In genomic region chr2:61694312-61695274, GRCh38 we compare ENCODE assay signal across 8 cellular contexts.
DNase-seq lines count a peak whose midpoint lies in the region; ATAC-seq and TF ChIP-seq lines count a peak whose summit lies in the region.

No MANE protein-coding gene starts in this region.

- no peaks in the 10 kb centered on the region for H3K27me3 Mint-ChIP-seq in activated CD4-positive, alpha-beta memory T cell treated with anti-CD3 and anti-CD28 coated beads for 36 hours

- DNase-seq in AG08395 (ENCODE audit: low spot score), result peak; percentile 95
- peak; percentile 12 to 72 for DNase-seq in NCI-H524 (lab: John Stamatoyannopoulos, UW)
- DNase-seq in activated CD4-positive, alpha-beta memory T cell treated with anti-CD3 and anti-CD28 coated beads for 36 hours, result peak; percentile 90
- peak; percentile 97 for DNase-seq in lower lobe of right lung
- peak; percentile 57 to 78 (median 64) for DNase-seq in stimulated activated CD4-positive, alpha-beta T cell treated with anti-CD3 and anti-CD28 coated beads, TNF-alpha, amount 100 ng/mL, for 1 hour (ENCODE audit: low read depth in 3 of 3, low spot score in 1 of 3)

- peak overlapping the region; percentile 79 for H3K4me3 Mint-ChIP-seq in activated CD4-positive, alpha-beta memory T cell treated with anti-CD3 and anti-CD28 coated beads for 36 hours

- H3K27me3 ChIP-seq in duodenal mucosa (ENCODE audit: control insufficient read depth in 1 of 2, insufficient read depth in 2 of 2, low read length in 2 of 2) (no peaks in the 10 kb centered on the region), lower lobe of right lung (ENCODE audit: low read depth) (no peaks in the 10 kb centered on the region)

- peaks cover 11% of the 10 kb centered on the region for H3K4me1 Mint-ChIP-seq in activated CD4-positive, alpha-beta memory T cell treated with anti-CD3 and anti-CD28 coated beads for 36 hours (ENCODE audit: low read depth)

- CTCF ChIA-PET in activated CD4-positive, alpha-beta memory T cell treated with anti-CD3 and anti-CD28 coated beads for 36 hours (lab: Charles Lee), result interaction anchor here (0.6 kb wide), 1 partner anchor 279 kb away, joined by 3 read pairs; no protein-coding TSS in a partner anchor

- intact Hi-C loops in activated CD4-positive, alpha-beta memory T cell treated with anti-CD3 and anti-CD28 coated beads for 36 hours (cut with micrococcal nuclease), result loop anchor here (1.0 to 10.0 kb wide), 7 partner anchors 14 to 222 kb away; partner anchors contain the start of genes CCT4, FAM161A, USP34 and XPO1
- intact Hi-C loops in lower lobe of right lung (cut with DNase I), result no loop called here

- H3K27ac Mint-ChIP-seq in activated CD4-positive, alpha-beta memory T cell treated with anti-CD3 and anti-CD28 coated beads for 36 hours, result peak overlapping the region; percentile 64

- H3K9ac ChIP-seq in duodenal mucosa (ENCODE audit: low read depth in 1 of 2, low read length in 2 of 2), result peak overlapping the region; percentile 85 to 87

- H3K4me1 ChIP-seq in duodenal mucosa (ENCODE audit: control insufficient read depth in 1 of 2, insufficient read depth in 2 of 2, low read length in 2 of 2), result peaks cover 6 to 8% of the 10 kb centered on the region in 2 donors
- H3K4me1 ChIP-seq in lower lobe of right lung, result peaks cover 11% of the 10 kb centered on the region

- H3K4me3 ChIP-seq in duodenal mucosa (ENCODE audit: low read depth in 1 of 2, low read length in 2 of 2) (peak overlapping the region; percentile 83 to 89), lower lobe of right lung (peak overlapping the region; percentile 76)

- POLR2A ChIA-PET in activated CD4-positive, alpha-beta memory T cell treated with anti-CD3 and anti-CD28 coated beads for 36 hours (lab: Charles Lee), result no interaction called here

- H3K9me3 ChIP-seq in duodenal mucosa (ENCODE audit: control insufficient read depth in 1 of 2, low read length in 2 of 2) (no peaks in the 10 kb centered on the region), lower lobe of right lung (no peaks in the 10 kb centered on the region)

- H3K27ac ChIP-seq in duodenal mucosa (ENCODE audit: low read depth, low read length), result peak overlapping the region; percentile 75
- H3K27ac ChIP-seq in lower lobe of right lung, result peak overlapping the region; percentile 86

- H3K9me3 Mint-ChIP-seq in activated CD4-positive, alpha-beta memory T cell treated with anti-CD3 and anti-CD28 coated beads for 36 hours, result no peaks in the 10 kb centered on the region

- H3K36me3 ChIP-seq in duodenal mucosa (ENCODE audit: control insufficient read depth in 1 of 2, insufficient read depth in 2 of 2, low read length in 2 of 2), result no peaks in the 10 kb centered on the region
- H3K36me3 ChIP-seq in lower lobe of right lung, result no peaks in the 10 kb centered on the region

- H3K36me3 Mint-ChIP-seq in activated CD4-positive, alpha-beta memory T cell treated with anti-CD3 and anti-CD28 coated beads for 36 hours, result no peaks in the 10 kb centered on the region

- ATAC-seq in GM18867 (IDR thresholded peaks at IDR 0.05; ENCODE audit: unreplicated experiment) (peak; percentile 96), HG03097 (IDR thresholded peaks at IDR 0.05; ENCODE audit: low FRiP score, unreplicated experiment) (peak; percentile 91), lower lobe of right lung (peak; percentile 100)

- peak; percentile 44 for TF ChIP-seq CTCF in lower lobe of right lung (IDR thresholded peaks at IDR 0.05)

Comparison
In these comparisons a context has a peak if more than half of its experiments do, and no peak if none do; other contexts are left out.
1. Peak in every context shown above with its lines: DNase-seq, ATAC-seq, H3K4me3 ChIP-seq and H3K27ac ChIP-seq.
2. DNase-seq: peak in every context shown above with its lines; median percentile 97 in lower lobe of right lung; 95 in AG08395; 90 in activated CD4-positive, alpha-beta memory T cell treated with anti-CD3 and anti-CD28 coated beads for 36 hours; 64 in stimulated activated CD4-positive, alpha-beta T cell treated with anti-CD3 and anti-CD28 coated beads, TNF-alpha, amount 100 ng/mL, for 1 hour; 42 in NCI-H524.